ENCODE assay signal across 9 cellular contexts in the genomic region with DNA sequence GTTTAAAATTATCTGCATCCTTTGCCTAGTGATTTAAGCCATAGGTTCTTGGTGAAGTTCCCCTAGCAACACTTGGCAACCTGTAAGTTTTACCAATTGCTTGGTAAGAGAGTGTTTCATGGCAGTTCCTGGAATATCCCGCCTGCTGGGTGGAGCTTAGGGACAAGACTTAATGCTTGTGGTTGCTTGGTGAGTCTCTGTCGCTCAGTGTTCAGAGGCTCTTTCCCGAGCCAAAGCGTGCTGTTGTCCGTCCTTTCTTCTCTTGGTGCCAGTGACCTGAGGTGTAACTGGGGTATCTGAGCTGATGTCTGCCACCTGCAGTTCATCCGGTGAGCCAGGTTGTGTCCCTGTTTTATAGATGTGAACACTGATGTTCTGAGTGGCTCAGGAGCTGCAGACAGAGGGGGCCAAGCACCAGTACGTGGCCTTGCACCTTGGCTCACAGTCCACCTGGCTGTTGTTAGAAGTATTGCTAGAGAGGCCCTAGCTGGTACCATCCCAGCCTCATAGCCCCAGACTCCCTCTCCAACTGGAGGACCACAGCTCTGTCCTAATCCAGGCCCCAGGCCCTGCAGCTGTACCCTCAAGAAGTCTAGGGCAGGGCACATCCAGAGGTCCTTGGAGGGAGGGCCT. TPM values are rescaled to one million over a fixed set of nuclear protein-coding genes. Genes with fewer than 3 reads are reported as not detected.
DNase-seq lines count a peak whose midpoint lies in the region; ATAC-seq and TF ChIP-seq lines count a peak whose summit lies in the region.
"Had no signal": no experiment of that assay in that cellular context is flagged by ENCODE, and none has a peak within 500 bp of the region (broad histone marks: within the 10 kb centered on the region; RNA-seq: fewer than 3 reads in every experiment).

No MANE protein-coding gene starts in this region.

- H3K4me1 Mint-ChIP-seq in WTC11: peaks cover 39% of the 10 kb centered on the region

- ATAC-seq in WTC11 (peak; percentile 93), right cardiac atrium (no peak)

- 81% methylated on average over 7 of the region's 7 CpGs for WGBS in right cardiac atrium

- H3K4me1 ChIP-seq in right cardiac atrium (ENCODE audit: control insufficient read depth, insufficient read depth, low read length) (peaks cover 17% of the 10 kb centered on the region), PC-9 (replicated peaks; ENCODE audit: insufficient read depth) (no peaks in the 10 kb centered on the region)

- TF ChIP-seq CTCF in AG10803 (conservative IDR thresholded peaks at IDR 0.05; ENCODE audit: low read length) (peak; percentile 13), GM12875 (IDR thresholded peaks at IDR 0.05; ENCODE audit: borderline replicate concordance, insufficient read depth, low read depth, low read length) (0 out of 2 replicates have a peak, but pooled peaks have one; percentile 26), WTC11 (IDR thresholded peaks at IDR 0.05) (peak; percentile 20; the same call in 1 of the 2 replicates), PC-9 (conservative IDR thresholded peaks at IDR 0.05) (no peak)

- no peaks in the 10 kb centered on the region for H3K9me3 Mint-ChIP-seq in WTC11

- no peak overlapping the region for H2AFZ ChIP-seq in PC-9

- peak; percentile 58 for DNase-seq in AG10803 (ENCODE audit: low read depth)
- DNase-seq in WTC11 (ENCODE audit: low spot score): peak; percentile 59
- peak; percentile 78 for DNase-seq in iPS-NIHi7 (ENCODE audit: extremely low spot score)
- no peak for DNase-seq in EL
- no peak for DNase-seq in GM19240 (ENCODE audit: insufficient read length, low spot score)
- no peak for DNase-seq in right cardiac atrium
- no peak for DNase-seq in PC-9
- DNase-seq: small intestine had no signal

- H3K9me3 ChIP-seq in right cardiac atrium (ENCODE audit: control insufficient read depth, low read length) (no peaks in the 10 kb centered on the region), PC-9 (ENCODE audit: insufficient read depth, low read depth) (no peaks in the 10 kb centered on the region)

- H3K27me3 Mint-ChIP-seq in WTC11 (ENCODE audit: low read depth): no peaks in the 10 kb centered on the region

- BruUV-seq in PC-9 (replicated peaks; lab: Mats Ljungman, UMichigan): no TSS peak

- H3K27ac ChIP-seq in right cardiac atrium (ENCODE audit: low read length): no peak overlapping the region
- no peak overlapping the region for H3K27ac ChIP-seq in PC-9

- H3K4me3 ChIP-seq in AG10803 (ENCODE audit: low read length): no peak overlapping the region
- no peak overlapping the region for H3K4me3 ChIP-seq in GM12875 (ENCODE audit: low read depth, low read length)
- no peak overlapping the region for H3K4me3 ChIP-seq in right cardiac atrium (ENCODE audit: low read length)
- H3K4me3 ChIP-seq in PC-9: no peak overlapping the region

- H3K27me3 ChIP-seq in right cardiac atrium (ENCODE audit: control insufficient read depth, insufficient read depth) (no peaks in the 10 kb centered on the region), PC-9 (ENCODE audit: insufficient read depth, low read depth) (no peaks in the 10 kb centered on the region)

- no peak overlapping the region for H3K4me2 ChIP-seq in PC-9

- CTCF ChIA-PET in WTC11 (lab: Charles Lee): interaction anchor here (0.6 to 3.4 kb wide), 27 partner anchors 10 to 1744 kb away, joined by 3 to 34 read pairs (median 4); partner anchors contain the start of gene FAM120AOS
- CTCF ChIA-PET in PC-9 (lab: Charles Lee): interaction anchor here (0.7 kb wide), 1 partner anchor 91 kb away, joined by 20 read pairs; no protein-coding TSS in a partner anchor

- H3K4me3 Mint-ChIP-seq in WTC11: no peak overlapping the region

- no peaks in the 10 kb centered on the region for H3K36me3 Mint-ChIP-seq in WTC11

- H3K9me2 ChIP-seq in PC-9 (ENCODE audit: insufficient read depth): no peaks in the 10 kb centered on the region

- no peaks in the 10 kb centered on the region; the same call in none of the 2 replicates for H4K20me1 ChIP-seq in PC-9 (ENCODE audit: insufficient read depth)

- peak overlapping the region; percentile 74 for H3K27ac Mint-ChIP-seq in WTC11

- POLR2A ChIA-PET in WTC11 (lab: Charles Lee) (interaction anchor here (0.6 to 0.8 kb wide), 3 partner anchors 15 to 1828 kb away, joined by 3 to 6 read pairs (median 6); no protein-coding TSS in a partner anchor), PC-9 (lab: Charles Lee; ENCODE audit: unreplicated experiment) (interaction anchor here (0.7 kb wide), 1 partner anchor 9 kb away, joined by 5 read pairs; no protein-coding TSS in a partner anchor)

- no peaks in the 10 kb centered on the region for H3F3A ChIP-seq in PC-9 (ENCODE audit: insufficient read depth, low read depth)

- H3K36me3 ChIP-seq in PC-9 (ENCODE audit: low read depth): no peaks in the 10 kb centered on the region

- H3K79me2 ChIP-seq in PC-9 (ENCODE audit: low read depth): no peaks in the 10 kb centered on the region

- intact Hi-C loops in right cardiac atrium (cut with DNase I): no loop called here
- intact Hi-C loops in PC-9 (cut with micrococcal nuclease; ENCODE audit: unreplicated experiment): no loop called here

TF ChIP-seq in WTC11, 78 proteins besides CTCF, POLR2A, EP300 and RAD21:
- TF ChIP-seq TP53 (CRISPR knock-in tag; IDR thresholded peaks at IDR 0.05) (no peak), MYBL2 (CRISPR knock-in tag; IDR thresholded peaks at IDR 0.05) (no peak), ZBTB21 (CRISPR knock-in tag; IDR thresholded peaks at IDR 0.05; ENCODE audit: borderline replicate concordance) (no peak), CREB1 (CRISPR knock-in tag; IDR thresholded peaks at IDR 0.05) (no peak), IRF2 (CRISPR knock-in tag; IDR thresholded peaks at IDR 0.05; ENCODE audit: borderline replicate concordance, low read depth) (no peak), FOXJ3 (CRISPR knock-in tag; IDR thresholded peaks at IDR 0.05; ENCODE audit: borderline replicate concordance) (no peak), SOX15 (CRISPR knock-in tag; IDR thresholded peaks at IDR 0.05) (no peak), ZNF121 (CRISPR knock-in tag; IDR thresholded peaks at IDR 0.05) (0 out of 2 replicates have a peak, but pooled peaks have one; percentile 52)
- TF ChIP-seq, protein P1, sequence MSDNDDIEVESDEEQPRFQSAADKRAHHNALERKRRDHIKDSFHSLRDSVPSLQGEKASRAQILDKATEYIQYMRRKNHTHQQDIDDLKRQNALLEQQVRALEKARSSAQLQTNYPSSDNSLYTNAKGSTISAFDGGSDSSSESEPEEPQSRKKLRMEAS (CRISPR knock-in tag; IDR thresholded peaks at IDR 0.05): 0 out of 2 replicates have a peak, but pooled peaks have one; percentile 12
TF ChIP-seq in WTC11: peak in this region for 2.

RNA-seq across cellular contexts. Expression of gene PHF2, which starts 16.1 kb away (rescaled TPM):
- total RNA-seq in WTC11 (2021) (9.8 to 11.6 TPM (median 10.6 TPM) in 3 replicates), right cardiac atrium (10 to 100 TPM; 31.1 to 32.4 (median 31.6) TPM), PC-9 (2021) (24.5 and 26.3 TPM in 2 replicates)
- polyA plus RNA-seq in right cardiac atrium: 28.3 TPM

Comparison
In these comparisons a context has a peak if more than half of its experiments do, and no peak if none do; other contexts are left out.
1. DNase-seq: peak in AG10803 (single experiment), WTC11 (single experiment) and iPS-NIHi7 (single experiment); none in EL (single experiment), GM19240 (single experiment), right cardiac atrium (0 of 3) and PC-9 (0 of 2).